In the genomic region with DNA sequence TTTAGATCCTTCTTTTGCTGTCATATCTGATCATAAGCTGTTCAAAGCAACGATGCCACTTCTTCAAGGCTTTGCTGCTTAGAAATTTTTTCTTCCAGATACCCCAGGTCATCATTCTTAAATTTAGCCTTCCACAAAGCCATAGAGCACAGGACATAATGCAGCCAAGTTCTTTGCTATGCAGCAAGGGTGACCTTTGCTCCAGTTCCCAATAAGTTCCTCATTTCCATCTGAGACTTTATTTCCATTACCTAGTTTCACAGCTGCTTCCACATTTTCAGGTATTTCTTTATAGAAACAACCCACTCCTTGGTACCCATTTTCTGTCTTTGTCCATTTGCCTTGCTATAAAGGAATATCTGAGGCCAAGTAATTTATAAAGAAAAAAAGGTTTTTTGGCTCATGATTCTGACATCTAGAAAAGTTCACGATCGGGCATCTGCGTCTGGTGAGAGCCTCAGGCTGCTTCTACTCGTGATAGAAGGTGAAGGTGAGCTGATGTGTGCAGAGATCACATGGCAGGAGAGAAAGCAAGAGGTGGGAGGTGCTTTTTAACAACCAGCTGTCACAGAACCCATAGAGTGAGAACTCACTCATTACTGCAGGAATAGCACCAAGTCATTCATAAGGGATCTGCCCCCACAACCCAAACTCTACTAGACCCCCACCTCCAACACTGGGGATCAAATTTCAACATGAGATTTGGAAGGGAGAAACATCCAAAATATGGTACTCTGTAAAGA, we compare ENCODE assay signal across 16 cellular contexts. TPM values are rescaled to one million over a fixed set of nuclear protein-coding genes. Genes with fewer than 3 reads are reported as not detected.
DNase-seq lines count a peak whose midpoint lies in the region; ATAC-seq and TF ChIP-seq lines count a peak whose summit lies in the region.
"Had no signal": no experiment of that assay in that cellular context is flagged by ENCODE, and none has a peak within 500 bp of the region (broad histone marks: within the 10 kb centered on the region; RNA-seq: fewer than 3 reads in every experiment).

No MANE protein-coding gene starts in this region.

- H3K4me2 ChIP-seq in GM23248 (ENCODE audit: unreplicated experiment): no peak overlapping the region

- H3K4me3 ChIP-seq in left lung: no peak overlapping the region
- no peak overlapping the region for H3K4me3 ChIP-seq in GM23248
- H3K4me3 ChIP-seq: esophagus squamous epithelium, SJSA1 had no signal

- no peaks in the 10 kb centered on the region for H3K79me2 ChIP-seq in GM23248 (ENCODE audit: insufficient read depth)

- H3K9ac ChIP-seq in GM23248: no peak overlapping the region

- in situ Hi-C loops in GM23248 (cut with MboI): no loop called here

- H3K9me3 ChIP-seq in left lung: no peaks in the 10 kb centered on the region
- H3K9me3 ChIP-seq in GM23248 (ENCODE audit: low read depth): no peaks in the 10 kb centered on the region
- H3K9me3 ChIP-seq: esophagus squamous epithelium, SJSA1 had no signal

- ATAC-seq in GM18519 (IDR thresholded peaks at IDR 0.05; ENCODE audit: low FRiP score, unreplicated experiment) (peak; percentile 62), GM21737 (IDR thresholded peaks at IDR 0.05; ENCODE audit: unreplicated experiment) (peak; percentile 58), HG03460 (IDR thresholded peaks at IDR 0.05; ENCODE audit: unreplicated experiment) (peak; percentile 46), left lung (peak; percentile 50), HG03196 (IDR thresholded peaks at IDR 0.05; ENCODE audit: unreplicated experiment) (no peak)

- no peaks in the 10 kb centered on the region for H3F3A ChIP-seq in GM23248 (ENCODE audit: insufficient read depth)

- H3K27me3 ChIP-seq in left lung: no peaks in the 10 kb centered on the region
- H3K27me3 ChIP-seq in GM23248 (replicated peaks; ENCODE audit: insufficient read depth): no peaks in the 10 kb centered on the region
- H3K27me3 ChIP-seq: esophagus squamous epithelium, SJSA1 had no signal

- DNase-seq in left lung (no peak), GM23248 (no peak), NCI-H1105 (lab: John Stamatoyannopoulos, UW) (no peak), germinal center (ENCODE audit: low spot score) (no peak)
- DNase-seq: activated T-cell treated with anti-CD3 and anti-CD28 coated beads for 4 hours; CD4-positive, alpha-beta memory T cell; esophagus squamous epithelium; hypothalamus; WERI-Rb-1 had no signal

- H3K4me1 ChIP-seq in left lung (peaks cover 0 to 6% of the 10 kb centered on the region in 2 donors), GM23248 (ENCODE audit: insufficient read depth) (no peaks in the 10 kb centered on the region)
- H3K4me1 ChIP-seq: esophagus squamous epithelium, SJSA1 had no signal

- no peak overlapping the region for H2AFZ ChIP-seq in GM23248

- no peaks in the 10 kb centered on the region for H3K9me2 ChIP-seq in GM23248 (ENCODE audit: insufficient read depth)

- WGBS in GM23248 (ENCODE audit: low coverage in 1 of 2, low lambda C conversion rate in 2 of 2, missing lambda C conversion rate in 2 of 2), 2 experiments: 69 to 88% methylated on average over 5 of the region's 5 CpGs

- H3K36me3 ChIP-seq in left lung: no peaks in the 10 kb centered on the region
- no peaks in the 10 kb centered on the region for H3K36me3 ChIP-seq in GM23248 (ENCODE audit: low read depth)
- H3K36me3 ChIP-seq: esophagus squamous epithelium, SJSA1, WERI-Rb-1 had no signal

- peak overlapping the region in 1 of 2 donors; percentile 37 for H3K27ac ChIP-seq in left lung
- H3K27ac ChIP-seq in GM23248: no peak overlapping the region
- H3K27ac ChIP-seq: esophagus squamous epithelium, SJSA1, WERI-Rb-1 had no signal

- no peak for TF ChIP-seq CTCF in left lung (IDR thresholded peaks at IDR 0.05)

- intact Hi-C loops in left lung (cut with DNase I): no loop called here

- no peaks in the 10 kb centered on the region for H4K20me1 ChIP-seq in GM23248 (ENCODE audit: insufficient read depth)

RNA-seq across cellular contexts. Expression of a gene that starts 11.8 kb away (rescaled TPM):
- total RNA-seq in left lung: 1 to 10 TPM; 3.0 to 6.2 TPM
- total RNA-seq in GM23248 (2014; rRNA removed; shearing (Covaris generic)): not detected in 2 replicates
- not detected in 2 replicates for polyA plus RNA-seq in GM23248 (2016; fragmentation: Nextera tagmentation; extraction: Ambion mirVana)
- total RNA-seq: H4, SJSA1 had no signal
- polyA plus RNA-seq: neural cell had no signal
